ENCODE assay signal across 18 cellular contexts in genomic region chr16:66849021-66849420, GRCh38. TPM values are rescaled to one million over a fixed set of nuclear protein-coding genes. Genes with fewer than 3 reads are reported as not detected.
DNase-seq lines count a peak whose midpoint lies in the region; ATAC-seq, FAIRE-seq and TF ChIP-seq lines count a peak whose summit lies in the region.
"Had no signal": no experiment of that assay in that cellular context is flagged by ENCODE, and none has a peak within 500 bp of the region (broad histone marks: within the 10 kb centered on the region; RNA-seq: fewer than 3 reads in every experiment).

No MANE protein-coding gene starts in this region.

- no peak overlapping the region for H3K9ac ChIP-seq in K562 (ENCODE audit: insufficient read depth in 1 of 2, low read depth in 2 of 2, low read length in 2 of 2)

- TF ChIP-seq CTCF in HEK293 (tag by site-specific recombination; IDR thresholded peaks at IDR 0.05) (no peak), K562 (IDR thresholded peaks at IDR 0.05 in 2 of 3, conservative IDR thresholded peaks at IDR 0.05 in 1 of 3; ENCODE audit: insufficient read depth in 2 of 3, low read depth in 1 of 3, low read length in 3 of 3) (no peak), esophagus squamous epithelium (IDR thresholded peaks at IDR 0.05) (no peak)

- H3K27me3 ChIP-seq in K562 (ENCODE audit: control insufficient read depth in 2 of 2, insufficient read depth in 2 of 2, low read length in 2 of 2) (peaks cover 15 to 20% of the 10 kb centered on the region in 2 experiments; a peak in 4 of 5 replicates), esophagus squamous epithelium (peaks cover 10 to 51% (median 12%) of the 10 kb centered on the region in 4 donors)

- no peaks in the 10 kb centered on the region for H3K79me2 ChIP-seq in K562 (ENCODE audit: control insufficient read depth, insufficient read depth, low read length)

- H3K9me1 ChIP-seq in K562 (ENCODE audit: control insufficient read depth, insufficient read depth, low read length), result no peaks in the 10 kb centered on the region

- H3K27ac ChIP-seq in HEK293 (ENCODE audit: extremely low read depth, low read depth, low read length) (no peak overlapping the region), K562 (ENCODE audit: extremely low read depth, low read depth, low read length) (no peak overlapping the region), esophagus squamous epithelium (no peak overlapping the region)
- H3K27ac ChIP-seq: C4-2B, HL-60 had no signal

- ATAC-seq in K562, result peak; percentile 36; the same call in 2 of the 3 replicates

- 30% methylated on average over 2 of the region's 2 CpGs for WGBS in K562 (ENCODE audit: insufficient coverage, low coverage, missing lambda C conversion rate)
- WGBS in esophagus squamous epithelium, 2 donors, result 100% methylated on average over 1 of the region's 2 CpGs; no CpG with 5 or more reads in 1 of the 2 donors

- peak; percentile 6 for FAIRE-seq in K562 (lab: Jason Lieb, UNC)
- FAIRE-seq: A204.1, GM12892 had no signal

- intact Hi-C loops in K562 (cut with micrococcal nuclease), result no loop called here
- intact Hi-C loops in posterior vena cava (cut with DNase I), result no loop called here
- intact Hi-C loops in esophagus squamous epithelium (cut with DNase I), result no loop called here

- peak; percentile 48 for DNase-seq in activated effector memory CD4-positive, alpha-beta T cell treated with anti-CD3 and anti-CD28 coated beads, Interleukin-2, amount 50 U/mL, for 16 hours
- no peak for DNase-seq in activated effector memory CD4-positive, alpha-beta T cell treated with Interleukin-2 at 50 U/mL for 16 hours
- DNase-seq in K562 (ENCODE audit: extremely low read depth in 1 of 4, low spot score in 3 of 4) (peak in 2 of 4 experiments; percentile 24 to 28), posterior vena cava (ENCODE audit: low spot score) (peak; percentile 52), retina (no peak), esophagus squamous epithelium (lab: John Stamatoyannopoulos, UW) (no peak)
- DNase-seq: BE2C; CD4-positive, alpha-beta memory T cell; DMS79 treated with DMSO at 0.1 percent for 48 hours; EL; GDM1 had no signal

- in situ Hi-C loops in K562 (cut with MboI), result no loop called here

- no peak for TF ChIP-seq POLR2A in K562 (conservative IDR thresholded peaks at IDR 0.05)
- no peak for TF ChIP-seq POLR2A in esophagus squamous epithelium (IDR thresholded peaks at IDR 0.05)

- POLR2A ChIA-PET in HEK293 (lab: Yijun Ruan, JAX), result interaction anchor here (0.9 kb wide), 1 partner anchor 18 kb away, joined by 4 read pairs; the partner anchor contains the start of gene NAE1
- POLR2A ChIA-PET in K562 (lab: Yijun Ruan, JAX), result interaction anchor here (0.9 to 1.4 kb wide), 2 partner anchors 18 to 23 kb away, joined by 4 read pairs; partner anchors contain the start of gene NAE1

- H3K4me3 ChIP-seq in HEK293 (ENCODE audit: low read depth, low read length), result no peak overlapping the region
- no peak overlapping the region for H3K4me3 ChIP-seq in K562
- H3K4me3 ChIP-seq in esophagus squamous epithelium, result no peak overlapping the region
- H3K4me3 ChIP-seq: GM23338 had no signal

- H2AFZ ChIP-seq in K562 (ENCODE audit: low read depth, low read length), result no peak overlapping the region
- H2AFZ ChIP-seq: GM23338 had no signal

- CTCF ChIA-PET in HEK293 (lab: Yijun Ruan, JAX) (interaction anchor here (0.9 to 6.3 kb wide), 6 partner anchors 12 to 241 kb away, joined by 3 to 42 read pairs (median 4); partner anchors contain the start of gene NAE1), K562 (lab: Yijun Ruan, JAX; ENCODE audit: low intra/inter-chr PET ratio) (no interaction called here)

- H3K9me3 ChIP-seq in HEK293 (ENCODE audit: control insufficient read depth, insufficient read depth, low read depth, low read length) (no peaks in the 10 kb centered on the region), K562 (replicated peaks; ENCODE audit: control insufficient read depth, insufficient read depth, low read depth, low read length) (no peaks in the 10 kb centered on the region), esophagus squamous epithelium (no peaks in the 10 kb centered on the region)
- H3K9me3 ChIP-seq: BE2C had no signal

- H3K4me1 ChIP-seq in HEK293 (ENCODE audit: control insufficient read depth, insufficient read depth, low read length) (no peaks in the 10 kb centered on the region), K562 (replicated peaks in 1 of 2; ENCODE audit: control insufficient read depth in 2 of 2, insufficient read depth in 2 of 2, low read length in 2 of 2) (peaks cover 12 to 15% of the 10 kb centered on the region in 2 experiments; a peak in 3 of 5 replicates), esophagus squamous epithelium (peaks cover 10 to 15% (median 11%) of the 10 kb centered on the region in 3 donors)
- H3K4me1 ChIP-seq: BE2C had no signal

- no TSS peak for BruUV-seq in K562 (replicated peaks; lab: Mats Ljungman, UMichigan)

- H3K4me2 ChIP-seq in K562 (ENCODE audit: insufficient read depth, low read length), result no peak overlapping the region
- H3K4me2 ChIP-seq: GM23338 had no signal

- no peaks in the 10 kb centered on the region for H4K20me1 ChIP-seq in K562 (replicated peaks; ENCODE audit: control insufficient read depth, insufficient read depth, low read length)

- TF ChIP-seq RAD21 in K562 (CRISPR knock-in tag; conservative IDR thresholded peaks at IDR 0.05 in 1 of 2, IDR thresholded peaks at IDR 0.05 in 1 of 2), result no peak

- no peaks in the 10 kb centered on the region for H3K36me3 ChIP-seq in HEK293 (ENCODE audit: control insufficient read depth in 2 of 2, insufficient read depth in 1 of 2, low read length in 2 of 2)
- H3K36me3 ChIP-seq in K562 (ENCODE audit: control insufficient read depth, insufficient read depth, low read length), result no peaks in the 10 kb centered on the region
- H3K36me3 ChIP-seq in esophagus squamous epithelium, result no peaks in the 10 kb centered on the region
- H3K36me3 ChIP-seq: BE2C had no signal

- TF ChIP-seq EP300 in K562 (IDR thresholded peaks at IDR 0.05; ENCODE audit: low read length), result no peak

RNA-seq across cellular contexts. Expression of gene CA7, which starts 4.8 kb away (rescaled TPM):
- total RNA-seq in K562 (2011; cell fraction: chromatin; rRNA removed; ENCODE audit: low replicate concordance), result not detected in 2 replicates
- not detected in 2 replicates for total RNA-seq in K562 (2011; cell fraction: nucleolus; rRNA removed)
- total RNA-seq in K562 (2011; cell fraction: nucleoplasm; rRNA removed), result not detected in 2 replicates
- total RNA-seq in K562 (2014; rRNA removed) (0.24 TPM in 1 of 2 replicates, not detected in the other), K562 (2014; rRNA removed; fragmentation: Illumina TruSeq; extraction: Trizol) (not detected in 2 replicates), K562 (2015; rRNA removed; fragmentation: Illumina TruSeq; extraction: Trizol) (not detected in 2 replicates), K562 (2021) (not detected in 2 replicates), posterior vena cava (not detected), esophagus squamous epithelium (not detected)
- polyA plus RNA-seq in K562 (2011; rRNA removed) (0.06 TPM in 1 of 2 replicates, not detected in the other), K562 (2014; fragmentation: Illumina TruSeq; extraction: Trizol) (0.07 TPM in 1 of 2 replicates, not detected in the other), K562 (2014; fragmentation: Nextera tagmentation; extraction: Ambion mirVana) (under 1 TPM in 1 of 2 experiments, not detected in 1; 0.03 TPM), K562 (2014; rRNA removed) (0.05 TPM in 1 of 2 replicates, not detected in the other)
- 0.10 and 0.60 TPM in 2 replicates for polyA plus RNA-seq in K562 (2011; cell fraction: cytosol; rRNA removed)
- 0.13 TPM in 1 of 2 replicates, not detected in the other for polyA plus RNA-seq in K562 (2011; cell fraction: nucleus; rRNA removed)
- polyA plus RNA-seq in K562 (2012), result 0.08 and 0.09 TPM in 2 replicates
- 0.21 TPM in 1 of 2 replicates, not detected in the other for polyA minus RNA-seq in K562 (2011; rRNA and poly(A)+ RNA removed)
- not detected in 2 replicates for polyA minus RNA-seq in K562 (2011; cell fraction: cytosol; rRNA and poly(A)+ RNA removed)
- polyA minus RNA-seq in K562 (2011; cell fraction: nucleus; rRNA and poly(A)+ RNA removed), result not detected in 2 replicates
- total RNA-seq: CD4-positive, alpha-beta memory T cell had no signal
- polyA plus RNA-seq: CD4-positive, alpha-beta memory T cell had no signal

RNA-seq across cellular contexts. Expression of gene NAE1, which starts 18.2 kb away (rescaled TPM):
- total RNA-seq in K562 (2011; cell fraction: chromatin; rRNA removed; ENCODE audit: low replicate concordance), result 98.8 and 294 TPM in 2 replicates
- total RNA-seq in K562 (2011; cell fraction: nucleolus; rRNA removed), result 65.5 and 71.3 TPM in 2 replicates
- total RNA-seq in K562 (2011; cell fraction: nucleoplasm; rRNA removed), result 135 and 180 TPM in 2 replicates
- total RNA-seq in K562 (2014; rRNA removed), result 150 and 165 TPM in 2 replicates
- 230 and 259 TPM in 2 replicates for total RNA-seq in K562 (2014; rRNA removed; fragmentation: Illumina TruSeq; extraction: Trizol)
- total RNA-seq in K562 (2015; rRNA removed; fragmentation: Illumina TruSeq; extraction: Trizol), result 174 and 190 TPM in 2 replicates
- 167 and 172 TPM in 2 replicates for total RNA-seq in K562 (2021)
- polyA plus RNA-seq in K562 (2011; rRNA removed), result 233 and 294 TPM in 2 replicates
- 38.2 and 71.9 TPM in 2 replicates for polyA plus RNA-seq in K562 (2011; cell fraction: cytosol; rRNA removed)
- polyA plus RNA-seq in K562 (2011; cell fraction: nucleus; rRNA removed), result 83.1 and 206 TPM in 2 replicates
- polyA plus RNA-seq in K562 (2012), result 109 and 119 TPM in 2 replicates
- polyA plus RNA-seq in K562 (2014; fragmentation: Illumina TruSeq; extraction: Trizol), result 164 and 203 TPM in 2 replicates
- polyA plus RNA-seq in K562 (2014; fragmentation: Nextera tagmentation; extraction: Ambion mirVana), result 100 to 1,000 TPM; 257 to 275 TPM
- 235 and 238 TPM in 2 replicates for polyA plus RNA-seq in K562 (2014; rRNA removed)
- polyA minus RNA-seq in K562 (2011; rRNA and poly(A)+ RNA removed), result 151 and 155 TPM in 2 replicates
- polyA minus RNA-seq in K562 (2011; cell fraction: cytosol; rRNA and poly(A)+ RNA removed), result 37.3 and 65.9 TPM in 2 replicates
- polyA minus RNA-seq in K562 (2011; cell fraction: nucleus; rRNA and poly(A)+ RNA removed), result 67.0 and 103 TPM in 2 replicates
- 10 to 100 TPM; 37.4 to 37.6 TPM for total RNA-seq in posterior vena cava
- total RNA-seq in esophagus squamous epithelium, result 10 to 100 TPM; 31.4 to 74.7 (median 45.7) TPM

RNA-seq across cellular contexts. Expression of gene PDP2, which starts 31.3 kb away (rescaled TPM):
- 44.7 and 44.9 TPM in 2 replicates for total RNA-seq in K562 (2011; cell fraction: chromatin; rRNA removed; ENCODE audit: low replicate concordance)
- total RNA-seq in K562 (2011; cell fraction: nucleolus; rRNA removed), result 21.3 and 22.0 TPM in 2 replicates
- total RNA-seq in K562 (2011; cell fraction: nucleoplasm; rRNA removed), result 27.4 and 39.0 TPM in 2 replicates
- 5.5 and 6.7 TPM in 2 replicates for total RNA-seq in K562 (2014; rRNA removed)
- total RNA-seq in K562 (2014; rRNA removed; fragmentation: Illumina TruSeq; extraction: Trizol), result 7.2 and 8.3 TPM in 2 replicates
- total RNA-seq in K562 (2015; rRNA removed; fragmentation: Illumina TruSeq; extraction: Trizol), result 5.8 and 6.7 TPM in 2 replicates
- total RNA-seq in K562 (2021), result 17.7 and 18.5 TPM in 2 replicates
- polyA plus RNA-seq in K562 (2011; rRNA removed), result 24.3 and 28.6 TPM in 2 replicates
- 13.0 and 18.7 TPM in 2 replicates for polyA plus RNA-seq in K562 (2011; cell fraction: cytosol; rRNA removed)
- polyA plus RNA-seq in K562 (2011; cell fraction: nucleus; rRNA removed), result 14.8 and 18.4 TPM in 2 replicates
- 5.3 and 7.2 TPM in 2 replicates for polyA plus RNA-seq in K562 (2012)
- polyA plus RNA-seq in K562 (2014; fragmentation: Illumina TruSeq; extraction: Trizol), result 11.4 and 15.8 TPM in 2 replicates
- 1 to 10 TPM; 2.5 to 4.2 TPM for polyA plus RNA-seq in K562 (2014; fragmentation: Nextera tagmentation; extraction: Ambion mirVana)
- 8.3 and 8.7 TPM in 2 replicates for polyA plus RNA-seq in K562 (2014; rRNA removed)
- 41.5 and 46.7 TPM in 2 replicates for polyA minus RNA-seq in K562 (2011; rRNA and poly(A)+ RNA removed)
- 15.2 and 19.5 TPM in 2 replicates for polyA minus RNA-seq in K562 (2011; cell fraction: cytosol; rRNA and poly(A)+ RNA removed)
- 10.0 and 16.6 TPM in 2 replicates for polyA minus RNA-seq in K562 (2011; cell fraction: nucleus; rRNA and poly(A)+ RNA removed)
- total RNA-seq in posterior vena cava, result 1 to 10 TPM; 5.0 to 5.5 TPM
- 10 to 100 TPM in 2 of 4 donors, 1 to 10 TPM in 2; 4.1 to 12.9 (median 9.4) TPM for total RNA-seq in esophagus squamous epithelium

RNA-seq across cellular contexts. Expression of gene TERB1, which starts 47.6 kb away (rescaled TPM):
- total RNA-seq in K562 (2011; cell fraction: chromatin; rRNA removed; ENCODE audit: low replicate concordance), result not detected in 2 replicates
- not detected in 2 replicates for total RNA-seq in K562 (2011; cell fraction: nucleolus; rRNA removed)
- total RNA-seq in K562 (2011; cell fraction: nucleoplasm; rRNA removed), result not detected in 2 replicates
- not detected in 2 replicates for total RNA-seq in K562 (2014; rRNA removed)
- total RNA-seq in K562 (2014; rRNA removed; fragmentation: Illumina TruSeq; extraction: Trizol), result not detected in 2 replicates
- not detected in 2 replicates for total RNA-seq in K562 (2015; rRNA removed; fragmentation: Illumina TruSeq; extraction: Trizol)
- not detected in 2 replicates for total RNA-seq in K562 (2021)
- not detected in 2 replicates for polyA plus RNA-seq in K562 (2011; rRNA removed)
- not detected in 2 replicates for polyA plus RNA-seq in K562 (2011; cell fraction: cytosol; rRNA removed)
- 0.18 TPM in 1 of 2 replicates, not detected in the other for polyA plus RNA-seq in K562 (2011; cell fraction: nucleus; rRNA removed)
- polyA plus RNA-seq in K562 (2012), result not detected in 2 replicates
- polyA plus RNA-seq in K562 (2014; fragmentation: Illumina TruSeq; extraction: Trizol), result not detected in 2 replicates
- not detected for polyA plus RNA-seq in K562 (2014; fragmentation: Nextera tagmentation; extraction: Ambion mirVana)
- polyA plus RNA-seq in K562 (2014; rRNA removed), result not detected in 2 replicates
- 0.30 TPM in 1 of 2 replicates, not detected in the other for polyA minus RNA-seq in K562 (2011; rRNA and poly(A)+ RNA removed)
- polyA minus RNA-seq in K562 (2011; cell fraction: cytosol; rRNA and poly(A)+ RNA removed), result not detected in 2 replicates
- polyA minus RNA-seq in K562 (2011; cell fraction: nucleus; rRNA and poly(A)+ RNA removed), result not detected in 2 replicates
- under 1 TPM in 1 of 2 donors, not detected in 1; 0.28 TPM for total RNA-seq in posterior vena cava
- total RNA-seq in esophagus squamous epithelium, result not detected
- total RNA-seq: GM23338, H9 had no signal
- polyA plus RNA-seq: CD4-positive, alpha-beta memory T cell; GM23338 had no signal

Comparison
In these comparisons a context has a peak if more than half of its experiments do, and no peak if none do; other contexts are left out.
1. DNase-seq: peak in activated effector memory CD4-positive, alpha-beta T cell treated with anti-CD3 and anti-CD28 coated beads, Interleukin-2, amount 50 U/mL, for 16 hours (single experiment) and posterior vena cava (single experiment); none in activated effector memory CD4-positive, alpha-beta T cell treated with Interleukin-2 at 50 U/mL for 16 hours (single experiment), retina (single experiment) and esophagus squamous epithelium (single experiment).